Comparison of ENCODE assay signal across 1 cellular context in genomic region chr4:128811571-128812359, GRCh38.
A peak's percentile ranks its signal among the peaks of the same experiment; 100 is the strongest.
TF ChIP-seq lines count a peak whose summit lies in the region.

No MANE protein-coding gene starts in this region.

TF ChIP-seq in K562, 482 proteins besides CTCF, POLR2A, EP300 and RAD21 (continued from another document and continues in another):
- TF ChIP-seq ZNF609 (CRISPR knock-in tag; IDR thresholded peaks at IDR 0.05; ENCODE audit: borderline replicate concordance): no peak
- TF ChIP-seq YBX1 (IDR thresholded peaks at IDR 0.05): no peak
- no peak for TF ChIP-seq MAFF (IDR thresholded peaks at IDR 0.05; ENCODE audit: low read length)
- peak; percentile 90 for TF ChIP-seq POLR2G (IDR thresholded peaks at IDR 0.05; ENCODE audit: low read depth, low read length)
- peak; percentile 48 for TF ChIP-seq HCFC1 (IDR thresholded peaks at IDR 0.05; ENCODE audit: low read depth, low read length)
- TF ChIP-seq GTF2E2 (tag; IDR thresholded peaks at IDR 0.05): peak; percentile 51; the same call in 1 of the 2 replicates
- peak; percentile 83; the same call in 1 of the 2 replicates for TF ChIP-seq TFAP4 (CRISPR knock-in tag; IDR thresholded peaks at IDR 0.05; ENCODE audit: borderline replicate concordance)
- TF ChIP-seq U2AF2 (optimal IDR thresholded peaks at IDR 0.05; ENCODE audit: low read depth, low read length): no peak
- 0 out of 2 replicates have a peak, but pooled peaks have one; percentile 22 for TF ChIP-seq HDAC2 (IDR thresholded peaks at IDR 0.05)
- TF ChIP-seq CHCHD3 (CRISPR knock-in tag; IDR thresholded peaks at IDR 0.05): no peak
- TF ChIP-seq KLF10 (CRISPR knock-in tag; IDR thresholded peaks at IDR 0.05): no peak
- TF ChIP-seq GATAD2A (IDR thresholded peaks at IDR 0.05): no peak
- no peak for TF ChIP-seq KAT2B (IDR thresholded peaks at IDR 0.05; ENCODE audit: low read depth, low read length)
- no peak for TF ChIP-seq CLOCK (CRISPR knock-in tag; IDR thresholded peaks at IDR 0.05; ENCODE audit: borderline replicate concordance)
- no peak for TF ChIP-seq ASH1L (IDR thresholded peaks at IDR 0.05; ENCODE audit: borderline replicate concordance, low read depth, partially characterized antibody)
- no peak for TF ChIP-seq GABPB1 (CRISPR knock-in tag; IDR thresholded peaks at IDR 0.05)
- TF ChIP-seq TBP (optimal IDR thresholded peaks at IDR 0.05; ENCODE audit: low read depth, low read length): peak; percentile 69
- TF ChIP-seq TFAM (CRISPR knock-in tag; conservative IDR thresholded peaks at IDR 0.05): no peak
- TF ChIP-seq RUNX1 (IDR thresholded peaks at IDR 0.05; ENCODE audit: low read depth): no peak
- TF ChIP-seq TCFL5 (CRISPR knock-in tag; conservative IDR thresholded peaks at IDR 0.05): no peak
- TF ChIP-seq MAFG (tag; conservative IDR thresholded peaks at IDR 0.05): no peak
- TF ChIP-seq ARID3B (CRISPR knock-in tag; IDR thresholded peaks at IDR 0.05; ENCODE audit: borderline replicate concordance): no peak
- TF ChIP-seq HDAC8 (tag; IDR thresholded peaks at IDR 0.05): no peak
- no peak for TF ChIP-seq CEBPZ (IDR thresholded peaks at IDR 0.05; ENCODE audit: borderline replicate concordance, low read depth, low read length)
- no peak for TF ChIP-seq ZNF197 (CRISPR knock-in tag; IDR thresholded peaks at IDR 0.05; ENCODE audit: low read depth)
- TF ChIP-seq KDM4B (IDR thresholded peaks at IDR 0.05; ENCODE audit: borderline replicate concordance in 2 of 2, low read depth in 1 of 2): no peak
- no peak for TF ChIP-seq TCF15 (CRISPR knock-in tag; IDR thresholded peaks at IDR 0.05)
- no peak for TF ChIP-seq MBD2 (IDR thresholded peaks at IDR 0.05; ENCODE audit: borderline replicate concordance, low read depth)
- 0 out of 2 replicates have a peak, but pooled peaks have one; percentile 6 for TF ChIP-seq NFIC (IDR thresholded peaks at IDR 0.05)
- TF ChIP-seq CTBP1 (IDR thresholded peaks at IDR 0.05; ENCODE audit: borderline replicate concordance): peak; percentile 84
- peak; percentile 92 for TF ChIP-seq CXXC5 (CRISPR knock-in tag; IDR thresholded peaks at IDR 0.05)
- TF ChIP-seq MEF2A (IDR thresholded peaks at IDR 0.05; ENCODE audit: control insufficient read depth, low read depth, low read length): no peak
- no peak for TF ChIP-seq ZNF398 (CRISPR knock-in tag; IDR thresholded peaks at IDR 0.05)
- TF ChIP-seq ZNF253 (CRISPR knock-in tag; conservative IDR thresholded peaks at IDR 0.05): no peak
- no peak for TF ChIP-seq JUN (IDR thresholded peaks at IDR 0.05; ENCODE audit: borderline replicate concordance, low read depth, low read length)
- no peak for TF ChIP-seq JUN (CRISPR knock-in tag; IDR thresholded peaks at IDR 0.05; ENCODE audit: borderline replicate concordance)
- TF ChIP-seq KLF1 (tag; IDR thresholded peaks at IDR 0.05): no peak
- TF ChIP-seq RNF219 (CRISPR knock-in tag; IDR thresholded peaks at IDR 0.05): no peak
- TF ChIP-seq CBFB (CRISPR knock-in tag; IDR thresholded peaks at IDR 0.05): no peak
- no peak for TF ChIP-seq ARID2 (IDR thresholded peaks at IDR 0.05)
- TF ChIP-seq PRPF4 (IDR thresholded peaks at IDR 0.05; ENCODE audit: insufficient read depth, low read depth, low read length, poor library complexity, severe bottlenecking): no peak
- peak; percentile 9; the same call in 1 of the 2 replicates for TF ChIP-seq LCOR (CRISPR knock-in tag; IDR thresholded peaks at IDR 0.05)
- TF ChIP-seq PHTF2 (CRISPR knock-in tag; IDR thresholded peaks at IDR 0.05): no peak
- TF ChIP-seq MCM7 (IDR thresholded peaks at IDR 0.05): no peak
- no peak for TF ChIP-seq POLR3G (IDR thresholded peaks at IDR 0.05; ENCODE audit: extremely low read depth, insufficient read length, insufficient replicate concordance)
- TF ChIP-seq HMG20A (CRISPR knock-in tag; conservative IDR thresholded peaks at IDR 0.05): no peak
- TF ChIP-seq TRIM28 (IDR thresholded peaks at IDR 0.05): no peak
- no peak for TF ChIP-seq ZNF717 (CRISPR knock-in tag; IDR thresholded peaks at IDR 0.05)
- TF ChIP-seq ZNF785 (CRISPR knock-in tag; IDR thresholded peaks at IDR 0.05): no peak
- TF ChIP-seq SOX6 (IDR thresholded peaks at IDR 0.05): no peak
- TF ChIP-seq TARDBP (IDR thresholded peaks at IDR 0.05): no peak
- no peak for TF ChIP-seq ATF2 (CRISPR knock-in tag; IDR thresholded peaks at IDR 0.05)
